ENCODE assay signal across 8 cellular contexts in the genomic region with DNA sequence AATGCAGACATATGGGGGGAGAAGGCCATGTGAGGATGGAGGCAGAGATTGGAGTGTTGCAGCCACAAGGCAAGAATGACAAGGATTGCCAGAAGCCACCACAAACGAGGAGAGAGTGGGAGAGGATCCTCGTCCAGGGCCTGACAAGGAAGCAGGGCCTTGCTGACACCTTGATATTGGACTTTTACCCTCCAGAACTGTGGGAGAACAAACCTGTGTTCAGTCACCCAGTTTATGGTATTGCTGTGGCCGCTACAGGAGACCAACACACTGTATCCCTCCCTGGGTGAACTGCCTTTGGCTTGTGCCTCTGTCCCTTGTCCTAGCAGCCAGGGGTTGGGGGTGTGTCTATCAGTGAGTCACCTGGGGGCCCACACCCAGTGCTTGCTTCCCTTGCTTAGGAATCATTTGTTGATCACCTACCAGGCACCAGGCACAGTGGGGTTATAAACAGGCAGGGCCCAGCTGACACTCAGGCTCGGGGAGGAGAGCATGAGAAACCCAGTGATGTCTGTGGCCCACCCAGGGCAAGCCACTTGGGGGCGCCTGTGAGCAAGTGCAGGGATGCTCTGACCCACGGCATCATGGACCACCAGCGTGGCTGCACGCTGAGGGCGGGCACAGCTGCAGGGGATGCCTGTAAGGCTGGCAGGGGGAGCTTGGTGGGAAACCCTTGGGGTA. TPM values are rescaled to one million over a fixed set of nuclear protein-coding genes. Genes with fewer than 3 reads are reported as not detected.
DNase-seq lines count a peak whose midpoint lies in the region; ATAC-seq, FAIRE-seq and TF ChIP-seq lines count a peak whose summit lies in the region.

No MANE protein-coding gene starts in this region.

- no peaks in the 10 kb centered on the region for H3K27me3 Mint-ChIP-seq in activated CD4-positive, alpha-beta T cell treated with anti-CD3 and anti-CD28 coated beads for 36 hours

- H3K4ac ChIP-seq in H1 (replicated peaks; ENCODE audit: insufficient read length, low read depth, low read length) = no peak overlapping the region

- H4K8ac ChIP-seq in H1 (ENCODE audit: extremely low read depth, insufficient read depth, low read length) = no peak overlapping the region

- H3K27ac Mint-ChIP-seq in activated CD4-positive, alpha-beta T cell treated with anti-CD3 and anti-CD28 coated beads for 36 hours = no peak overlapping the region

- peaks cover 4% of the 10 kb centered on the region for H3K4me1 Mint-ChIP-seq in activated CD4-positive, alpha-beta T cell treated with anti-CD3 and anti-CD28 coated beads for 36 hours

- H3K79me2 ChIP-seq in H1 (ENCODE audit: control insufficient read depth in 1 of 2, insufficient read depth in 2 of 2, low read length in 2 of 2) = no peaks in the 10 kb centered on the region

- H3K23ac ChIP-seq in H1 (ENCODE audit: insufficient read length) = no peak overlapping the region

- peak; percentile 80 for ATAC-seq in activated CD4-positive, alpha-beta T cell treated with anti-CD3 and anti-CD28 coated beads for 36 hours
- ATAC-seq in GM18868 (IDR thresholded peaks at IDR 0.05; ENCODE audit: unreplicated experiment) = no peak

- DNase-seq in activated CD4-positive, alpha-beta T cell treated with anti-CD3 and anti-CD28 coated beads for 36 hours = peak; percentile 75
- no peak for DNase-seq in activated CD4-positive, alpha-beta T cell treated with anti-CD3 and anti-CD28 coated beads for 1 hour
- DNase-seq in SK-MEL-5 (ENCODE audit: low read depth, low spot score) = peak; percentile 34
- peak in 1 of 2 experiments; percentile 93 for DNase-seq in H1 (ENCODE audit: low read depth in 1 of 2, low spot score in 2 of 2)
- peak; percentile 32 to 37 for DNase-seq in stimulated activated CD8-positive, alpha-beta memory T cell treated with anti-CD3 and anti-CD28 coated beads, Interleukin-15, amount 100 ng/mL, for 48 hours (ENCODE audit: low read depth in 2 of 2)
- DNase-seq in kidney glomerular epithelial cell (lab: John Stamatoyannopoulos, UW) = no peak
- DNase-seq in mesenteric fat pad (ENCODE audit: low spot score) = no peak

- H2BK5ac ChIP-seq in H1 (ENCODE audit: low read depth, low read length) = no peak overlapping the region

- no peak overlapping the region for H3K18ac ChIP-seq in H1 (ENCODE audit: extremely low read depth, low read length)

- no peaks in the 10 kb centered on the region for H3K9me3 ChIP-seq in H1 (ENCODE audit: insufficient read depth in 2 of 2, low read depth in 1 of 2, low read length in 1 of 2)

- H3K14ac ChIP-seq in H1 (ENCODE audit: insufficient read length) = no peak overlapping the region

- peak; percentile 75 to 86 for TF ChIP-seq RAD21 in H1 (IDR thresholded peaks at IDR 0.05 in 1 of 2, conservative IDR thresholded peaks at IDR 0.05 in 1 of 2; ENCODE audit: low read depth in 2 of 2, low read length in 2 of 2)

- H3K27me3 ChIP-seq in H1 (replicated peaks in 1 of 4; ENCODE audit: control insufficient read depth in 3 of 4, extremely low read depth in 1 of 4, insufficient read depth in 3 of 4, low read length in 3 of 4) = no peaks in the 10 kb centered on the region; a peak in 1 of 7 replicates

- no peak for TF ChIP-seq POLR2A in H1 (IDR thresholded peaks at IDR 0.05; ENCODE audit: control extremely low read depth in 1 of 2, low read depth in 2 of 2, low read length in 2 of 2)

- H3K23me2 ChIP-seq in H1 (ENCODE audit: low read depth, low read length) = no peaks in the 10 kb centered on the region

- H3K9me3 Mint-ChIP-seq in activated CD4-positive, alpha-beta T cell treated with anti-CD3 and anti-CD28 coated beads for 36 hours (ENCODE audit: low read depth) = no peaks in the 10 kb centered on the region

- H2BK120ac ChIP-seq in H1 (replicated peaks; ENCODE audit: low read depth, low read length) = no peak overlapping the region

- H4K20me1 ChIP-seq in H1 (replicated peaks in 1 of 2; ENCODE audit: control insufficient read depth in 1 of 2, insufficient read depth in 2 of 2, low read length in 2 of 2) = peaks cover 0 to 2% of the 10 kb centered on the region in 2 experiments

- H2AK5ac ChIP-seq in H1 (ENCODE audit: low read depth, low read length) = no peak overlapping the region

- no peak overlapping the region for H4K91ac ChIP-seq in H1 (replicated peaks; ENCODE audit: insufficient read length, low read length)

- H3K4me3 Mint-ChIP-seq in activated CD4-positive, alpha-beta T cell treated with anti-CD3 and anti-CD28 coated beads for 36 hours = no peak overlapping the region

- intact Hi-C loops in activated CD4-positive, alpha-beta T cell treated with anti-CD3 and anti-CD28 coated beads for 36 hours (cut with DNase I, micrococcal nuclease) = loop anchor here (1.0 to 10.0 kb wide), 2 partner anchors 107 to 479 kb away; no protein-coding TSS in a partner anchor

- CTCF ChIA-PET in activated CD4-positive, alpha-beta T cell treated with anti-CD3 and anti-CD28 coated beads for 36 hours (lab: Charles Lee) = interaction anchor here (1.0 to 1.7 kb wide), 3 partner anchors 10 to 107 kb away, joined by 3 to 5 read pairs (median 3); no protein-coding TSS in a partner anchor
- CTCF ChIA-PET in H1 (lab: Charles Lee; ENCODE audit: partially characterized antibody) = interaction anchor here (0.5 to 4.2 kb wide), 20 partner anchors 8 to 474 kb away, joined by 3 to 33 read pairs (median 4); no protein-coding TSS in a partner anchor

- no peak overlapping the region for H4K5ac ChIP-seq in H1 (ENCODE audit: insufficient read length, low read depth, low read length)

- no peak overlapping the region for H3K4me3 ChIP-seq in H1 (ENCODE audit: extremely low read depth in 1 of 4, insufficient read depth in 2 of 4, low read depth in 3 of 4, low read length in 4 of 4)

- no peak overlapping the region for H2BK20ac ChIP-seq in H1 (ENCODE audit: low read length)

- H3K56ac ChIP-seq in H1 (replicated peaks; ENCODE audit: insufficient read length, low read depth, low read length) = no peak overlapping the region

- in situ Hi-C loops in SK-MEL-5 (cut with HindIII; ENCODE audit: low pct_unique_long_range_greater_than_20kb, low sequenced_read_pairs) = no loop called here

- no peak overlapping the region for H2AFZ ChIP-seq in H1 (ENCODE audit: low read length)

- TF ChIP-seq CTCF in H1 (IDR thresholded peaks at IDR 0.05; ENCODE audit: control extremely low read depth in 1 of 3, insufficient read depth in 1 of 3, low read depth in 1 of 3, low read length in 3 of 3) = peak; percentile 90 to 96 (median 92)

- H3K79me1 ChIP-seq in H1 (ENCODE audit: low read depth, low read length) = no peaks in the 10 kb centered on the region

- no peak overlapping the region for H2BK12ac ChIP-seq in H1 (ENCODE audit: low read depth, low read length)

- no peak for TF ChIP-seq EP300 in H1 (IDR thresholded peaks at IDR 0.05; ENCODE audit: borderline replicate concordance in 1 of 2, low read depth in 2 of 2, low read length in 2 of 2)

- POLR2A ChIA-PET in activated CD4-positive, alpha-beta T cell treated with anti-CD3 and anti-CD28 coated beads for 36 hours (lab: Charles Lee) = no interaction called here
- POLR2A ChIA-PET in H1 (lab: Charles Lee; ENCODE audit: partially characterized antibody) = interaction anchor here (0.6 kb wide), 1 partner anchor 43 kb away, joined by 5 read pairs; no protein-coding TSS in a partner anchor

- no peaks in the 10 kb centered on the region for H3K36me3 Mint-ChIP-seq in activated CD4-positive, alpha-beta T cell treated with anti-CD3 and anti-CD28 coated beads for 36 hours (ENCODE audit: low read depth)

- H3K9ac ChIP-seq in H1 (replicated peaks in 1 of 4; ENCODE audit: extremely low read depth in 1 of 4, low read depth in 3 of 4, low read length in 3 of 4) = no peak overlapping the region

- no peak overlapping the region for H3K27ac ChIP-seq in H1 (ENCODE audit: low read depth, low read length)

- no peak overlapping the region for H2BK15ac ChIP-seq in H1 (ENCODE audit: low read length)

- no peak overlapping the region for H3K4me2 ChIP-seq in H1 (ENCODE audit: insufficient read depth in 1 of 2, low read depth in 2 of 2, low read length in 2 of 2)

- H3K4me1 ChIP-seq in H1 (replicated peaks in 1 of 4; ENCODE audit: control insufficient read depth in 3 of 4, insufficient read depth in 4 of 4, low read length in 3 of 4) = no peaks in the 10 kb centered on the region; a peak in 1 of 7 replicates

- WGBS in H1 (ENCODE audit: extremely low coverage in 1 of 2, insufficient coverage in 1 of 2, insufficient read length in 1 of 2, insufficient replicate concordance in 2 of 2, low coverage in 1 of 2, low lambda C conversion rate in 2 of 2, missing lambda C conversion rate in 1 of 2), 2 experiments = 69% methylated on average over 9 of the region's 9 CpGs; no CpG with 5 or more reads in 1 of the 2 experiments

- peak; percentile 7 for FAIRE-seq in H1 (lab: Jason Lieb, UNC)

- H3K36me3 ChIP-seq in H1 (ENCODE audit: control insufficient read depth in 2 of 4, insufficient read depth in 4 of 4, low read length in 3 of 4) = no peaks in the 10 kb centered on the region

RNA-seq across cellular contexts. Expression of a gene that starts 17.2 kb away (rescaled TPM):
- total RNA-seq in activated CD4-positive, alpha-beta T cell treated with anti-CD3 and anti-CD28 coated beads for 36 hours = 10 to 100 TPM; 15.9 to 17.3 TPM
- 28.7 and 29.1 TPM in 2 replicates for total RNA-seq in SK-MEL-5 (2014; rRNA removed; shearing (Covaris generic))
- 43.4 and 50.0 TPM in 2 replicates for polyA plus RNA-seq in SK-MEL-5 (2015; cell fraction: cytosol; rRNA removed)
- 15.1 and 17.6 TPM in 2 replicates for polyA plus RNA-seq in SK-MEL-5 (2015; cell fraction: nucleus; rRNA removed)
- 12.5 and 13.5 TPM in 2 replicates for total RNA-seq in H1 (2021; fragmentation: NEBNext Ultra II Directional; extraction: Animal tissue kit (Norgen Biotek cat#: 25700))
- polyA plus RNA-seq in H1 (2011; rRNA removed) = 14.0 and 18.0 TPM in 2 replicates
- 9.3 TPM for polyA plus RNA-seq in H1 (2011; cell fraction: cytosol; rRNA removed)
- polyA plus RNA-seq in H1 (2011; cell fraction: nucleus; rRNA removed) = 13.4 TPM
- 6.0 to 11.8 TPM (median 10.0 TPM) in 4 replicates for polyA plus RNA-seq in H1 (2012, experiment 1 of 2)
- 9.3 TPM for polyA plus RNA-seq in H1 (2012, experiment 2 of 2)
- 15.8 TPM for polyA plus RNA-seq in H1 (2013, experiment 1 of 2)
- 16.5 TPM for polyA plus RNA-seq in H1 (2013, experiment 2 of 2)
- polyA minus RNA-seq in H1 (2011; rRNA and poly(A)+ RNA removed) = 9.2 and 9.9 TPM in 2 replicates
- polyA minus RNA-seq in H1 (2011; cell fraction: cytosol; rRNA and poly(A)+ RNA removed) = 4.5 TPM
- 9.7 TPM for polyA minus RNA-seq in H1 (2011; cell fraction: nucleus; rRNA and poly(A)+ RNA removed)
- total RNA-seq in mesenteric fat pad = 20.4 TPM

RNA-seq across cellular contexts. Expression of a gene that starts 46.6 kb away (rescaled TPM):
- 10 to 100 TPM; 34.0 to 34.3 TPM for total RNA-seq in activated CD4-positive, alpha-beta T cell treated with anti-CD3 and anti-CD28 coated beads for 36 hours
- 31.5 and 33.5 TPM in 2 replicates for total RNA-seq in SK-MEL-5 (2014; rRNA removed; shearing (Covaris generic))
- 30.7 and 33.8 TPM in 2 replicates for polyA plus RNA-seq in SK-MEL-5 (2015; cell fraction: cytosol; rRNA removed)
- polyA plus RNA-seq in SK-MEL-5 (2015; cell fraction: nucleus; rRNA removed) = 7.5 and 11.1 TPM in 2 replicates
- total RNA-seq in H1 (2021; fragmentation: NEBNext Ultra II Directional; extraction: Animal tissue kit (Norgen Biotek cat#: 25700)) = 16.6 and 18.2 TPM in 2 replicates
- polyA plus RNA-seq in H1 (2011; rRNA removed) = 8.9 and 12.0 TPM in 2 replicates
- polyA plus RNA-seq in H1 (2011; cell fraction: cytosol; rRNA removed) = 15.1 TPM
- polyA plus RNA-seq in H1 (2011; cell fraction: nucleus; rRNA removed) = 4.6 TPM
- polyA plus RNA-seq in H1 (2012, experiment 1 of 2) = 13.5 to 22.6 TPM (median 16.4 TPM) in 4 replicates
- 4.7 TPM for polyA plus RNA-seq in H1 (2012, experiment 2 of 2)
- polyA plus RNA-seq in H1 (2013, experiment 1 of 2) = 13.1 TPM
- polyA plus RNA-seq in H1 (2013, experiment 2 of 2) = 14.6 TPM
- 5.5 and 6.5 TPM in 2 replicates for polyA minus RNA-seq in H1 (2011; rRNA and poly(A)+ RNA removed)
- 5.9 TPM for polyA minus RNA-seq in H1 (2011; cell fraction: cytosol; rRNA and poly(A)+ RNA removed)
- 3.3 TPM for polyA minus RNA-seq in H1 (2011; cell fraction: nucleus; rRNA and poly(A)+ RNA removed)
- 50.8 TPM for total RNA-seq in mesenteric fat pad

Comparison
In these comparisons a context has a peak if more than half of its experiments do, and no peak if none do; other contexts are left out.
1. DNase-seq: peak in activated CD4-positive, alpha-beta T cell treated with anti-CD3 and anti-CD28 coated beads for 36 hours (single experiment), SK-MEL-5 (single experiment) and stimulated activated CD8-positive, alpha-beta memory T cell treated with anti-CD3 and anti-CD28 coated beads, Interleukin-15, amount 100 ng/mL, for 48 hours (2 of 2); none in activated CD4-positive, alpha-beta T cell treated with anti-CD3 and anti-CD28 coated beads for 1 hour (single experiment), kidney glomerular epithelial cell (single experiment) and mesenteric fat pad (single experiment).